Comparison of ENCODE assay signal across 13 cellular contexts in the genomic region with DNA sequence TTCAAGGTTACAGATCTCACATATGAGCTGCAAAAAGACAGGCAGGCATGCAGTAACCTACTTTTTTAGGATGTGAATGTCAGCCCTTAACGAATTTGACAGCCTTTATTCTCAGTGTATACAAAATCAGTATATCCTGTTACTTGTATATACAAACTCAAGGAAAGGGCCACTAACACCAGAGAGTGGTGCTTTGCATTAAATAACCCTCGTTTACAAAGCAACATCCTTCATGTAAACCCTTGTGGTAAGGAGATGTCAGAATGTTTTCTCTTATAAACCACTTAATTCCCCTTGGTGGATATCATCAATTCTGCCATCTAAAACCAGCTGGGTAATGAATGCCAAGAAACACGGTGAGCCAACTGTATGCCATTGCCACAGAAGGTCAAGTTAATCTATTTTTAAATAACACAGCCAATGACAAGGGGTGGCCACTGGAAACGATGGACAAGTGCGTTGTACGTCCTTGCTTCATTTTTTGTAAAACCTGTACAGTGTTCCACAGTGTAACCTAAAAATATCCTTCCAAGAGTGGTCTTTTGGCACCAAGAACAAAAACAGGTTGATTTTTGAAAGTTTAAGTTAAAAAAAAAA. TPM values are rescaled to one million over a fixed set of nuclear protein-coding genes. Genes with fewer than 3 reads are reported as not detected.
DNase-seq lines count a peak whose midpoint lies in the region; ATAC-seq and TF ChIP-seq lines count a peak whose summit lies in the region.
"Had no signal": no experiment of that assay in that cellular context is flagged by ENCODE, and none has a peak within 500 bp of the region (broad histone marks: within the 10 kb centered on the region; RNA-seq: fewer than 3 reads in every experiment).

No MANE protein-coding gene starts in this region.

- H3K36me3 ChIP-seq in right atrium auricular region (no peaks in the 10 kb centered on the region), heart left ventricle (no peaks in the 10 kb centered on the region), mesenchymal stem cell (ENCODE audit: control insufficient read depth in 1 of 2, insufficient read depth in 2 of 2, low read depth in 1 of 2, low read length in 2 of 2) (no peaks in the 10 kb centered on the region)

- H3K4me1 ChIP-seq in right atrium auricular region = peaks cover 0 to 28% of the 10 kb centered on the region in 2 donors
- H3K4me1 ChIP-seq in heart left ventricle = peaks cover 0 to 55% (median 30%) of the 10 kb centered on the region in 12 donors
- peaks cover 9% of the 10 kb centered on the region for H3K4me1 ChIP-seq in mesenchymal stem cell (ENCODE audit: control insufficient read depth, insufficient read depth, low read depth, low read length)

- no peaks in the 10 kb centered on the region for H3K27me3 ChIP-seq in right atrium auricular region
- no peaks in the 10 kb centered on the region for H3K27me3 ChIP-seq in heart left ventricle
- H3K27me3 ChIP-seq in mesenchymal stem cell (ENCODE audit: control insufficient read depth in 1 of 2, insufficient read depth in 1 of 2, low read length in 2 of 2) = no peaks in the 10 kb centered on the region

- no peak overlapping the region for H3K4me3 Mint-ChIP-seq in activated CD4-positive, alpha-beta memory T cell treated with anti-CD3 and anti-CD28 coated beads, Interleukin-2, amount 10 ng/mL, durations not matched to agents 7 days and 5 days
- H3K4me3 Mint-ChIP-seq: CD8-positive, alpha-beta memory T cell had no signal

- intact Hi-C loops in Right ventricle myocardium inferior (cut with DNase I) = no loop called here
- intact Hi-C loops in heart left ventricle (cut with DNase I) = loop anchor here in 4 of 10 donors (10.0 kb wide), 4 partner anchors 66 to 246 kb away; no protein-coding TSS in a partner anchor

- H3K4me1 Mint-ChIP-seq in activated CD4-positive, alpha-beta memory T cell treated with anti-CD3 and anti-CD28 coated beads, Interleukin-2, amount 10 ng/mL, durations not matched to agents 7 days and 5 days = peaks cover 6% of the 10 kb centered on the region
- H3K4me1 Mint-ChIP-seq: CD8-positive, alpha-beta memory T cell had no signal

- no peak overlapping the region for H4K91ac ChIP-seq in mesenchymal stem cell (ENCODE audit: low read length)

- CTCF ChIA-PET in activated CD4-positive, alpha-beta memory T cell treated with anti-CD3 and anti-CD28 coated beads, Interleukin-2, amount 10 ng/mL, durations not matched to agents 7 days and 5 days (lab: Charles Lee) = no interaction called here

- no peak for TF ChIP-seq POLR2A in heart left ventricle (IDR thresholded peaks at IDR 0.05)

- WGBS in heart left ventricle, 4 donors = 48 to 61% (median 52%) methylated on average over 6 of the region's 6 CpGs
- 47% methylated on average over 6 of the region's 6 CpGs for WGBS in mesenchymal stem cell

- ATAC-seq in Right ventricle myocardium inferior (peak; percentile 35), heart left ventricle (peak; percentile 35 to 70 (median 50))

- no peak overlapping the region for H3K18ac ChIP-seq in mesenchymal stem cell (ENCODE audit: low read depth in 1 of 2, low read length in 2 of 2)

- TF ChIP-seq CTCF in right atrium auricular region (IDR thresholded peaks at IDR 0.05) (no peak), heart left ventricle (IDR thresholded peaks at IDR 0.05) (no peak), foreskin fibroblast (IDR thresholded peaks at IDR 0.05; ENCODE audit: low read depth, low read length) (no peak)

- H4K8ac ChIP-seq in mesenchymal stem cell (ENCODE audit: low read length) = no peak overlapping the region

- H2BK12ac ChIP-seq in mesenchymal stem cell (ENCODE audit: low read length in 2 of 2) = no peak overlapping the region

- no peak overlapping the region for H2BK5ac ChIP-seq in mesenchymal stem cell (ENCODE audit: low read depth, low read length, poor library complexity, severe bottlenecking)

- no peaks in the 10 kb centered on the region for H3K36me3 Mint-ChIP-seq in activated CD4-positive, alpha-beta memory T cell treated with anti-CD3 and anti-CD28 coated beads, Interleukin-2, amount 10 ng/mL, durations not matched to agents 7 days and 5 days (ENCODE audit: low read depth)

- no peak overlapping the region for H3K9ac ChIP-seq in mesenchymal stem cell (ENCODE audit: low read length)

- peaks cover 12% of the 10 kb centered on the region for H3K27me3 Mint-ChIP-seq in activated CD4-positive, alpha-beta memory T cell treated with anti-CD3 and anti-CD28 coated beads, Interleukin-2, amount 10 ng/mL, durations not matched to agents 7 days and 5 days

- H3K9me3 ChIP-seq in right atrium auricular region = no peaks in the 10 kb centered on the region
- H3K9me3 ChIP-seq in heart left ventricle = no peaks in the 10 kb centered on the region
- H3K9me3 ChIP-seq in mesenchymal stem cell (ENCODE audit: control insufficient read depth, low read length) = no peaks in the 10 kb centered on the region
- H3K9me3 ChIP-seq: Caco-2 had no signal

- no peak for DNase-seq in Right ventricle myocardium inferior (ENCODE audit: missing footprints)
- no peak for DNase-seq in right atrium auricular region (ENCODE audit: low spot score)
- no peak for DNase-seq in heart left ventricle
- DNase-seq in mesenchymal stem cell = peak; percentile 30
- DNase-seq in HPDE6-E6E7 (ENCODE audit: extremely low spot score) = no peak
- DNase-seq in HCEC 1CT = no peak
- DNase-seq in activated CD4-positive, alpha-beta memory T cell treated with anti-CD3 and anti-CD28 coated beads, Interleukin-2, amount 10 ng/mL, durations not matched to agents 7 days and 5 days = no peak
- DNase-seq in foreskin fibroblast = no peak
- DNase-seq: Caco-2; CD8-positive, alpha-beta memory T cell; DMS53; GF-D8 had no signal

- no peak overlapping the region for H3K27ac Mint-ChIP-seq in activated CD4-positive, alpha-beta memory T cell treated with anti-CD3 and anti-CD28 coated beads, Interleukin-2, amount 10 ng/mL, durations not matched to agents 7 days and 5 days
- H3K27ac Mint-ChIP-seq: CD8-positive, alpha-beta memory T cell had no signal

- H2AK5ac ChIP-seq in mesenchymal stem cell (ENCODE audit: low read length, severe bottlenecking) = no peak overlapping the region

- H2BK15ac ChIP-seq in mesenchymal stem cell (ENCODE audit: low read depth, poor library complexity, severe bottlenecking) = no peak overlapping the region

- peak overlapping the region in 1 of 2 donors; percentile 60 for H3K27ac ChIP-seq in right atrium auricular region
- H3K27ac ChIP-seq in heart left ventricle = peak overlapping the region in 10 of 12 donors; percentile 11 to 65 (median 49)
- no peak overlapping the region for H3K27ac ChIP-seq in mesenchymal stem cell (ENCODE audit: low read length, poor library complexity, severe bottlenecking)
- H3K27ac ChIP-seq: 22Rv1 had no signal

- H3K4me2 ChIP-seq in mesenchymal stem cell (ENCODE audit: low read length, poor library complexity, severe bottlenecking) = no peak overlapping the region

- no peak overlapping the region for H2BK120ac ChIP-seq in mesenchymal stem cell (ENCODE audit: low read depth, low read length)

- no peaks in the 10 kb centered on the region for H3K9me3 Mint-ChIP-seq in activated CD4-positive, alpha-beta memory T cell treated with anti-CD3 and anti-CD28 coated beads, Interleukin-2, amount 10 ng/mL, durations not matched to agents 7 days and 5 days

- H3K14ac ChIP-seq in mesenchymal stem cell (ENCODE audit: low read length in 2 of 2) = no peak overlapping the region

- no peak overlapping the region for H2AFZ ChIP-seq in mesenchymal stem cell (ENCODE audit: low read depth, low read length)

- H3K4me3 ChIP-seq in right atrium auricular region (no peak overlapping the region), heart left ventricle (no peak overlapping the region), mesenchymal stem cell (ENCODE audit: insufficient read depth in 1 of 2, low read depth in 1 of 2, low read length in 2 of 2) (no peak overlapping the region), foreskin fibroblast (ENCODE audit: low read depth in 1 of 2, low read length in 2 of 2) (no peak overlapping the region)

- H3K23ac ChIP-seq in mesenchymal stem cell (ENCODE audit: low read length in 2 of 2) = no peak overlapping the region

- H3K4ac ChIP-seq in mesenchymal stem cell (ENCODE audit: low read depth in 1 of 2, low read length in 2 of 2) = no peak overlapping the region

- H3K79me1 ChIP-seq in mesenchymal stem cell (replicated peaks; ENCODE audit: low read length, poor library complexity, severe bottlenecking) = peaks cover 31% of the 10 kb centered on the region

- POLR2A ChIA-PET in activated CD4-positive, alpha-beta memory T cell treated with anti-CD3 and anti-CD28 coated beads, Interleukin-2, amount 10 ng/mL, durations not matched to agents 7 days and 5 days (lab: Charles Lee) = no interaction called here

RNA-seq across cellular contexts. Expression of gene MAGI1, which starts 7.5 kb away (rescaled TPM):
- total RNA-seq in Right ventricle myocardium inferior (33.1 TPM), right atrium auricular region (10 to 100 TPM; 28.5 to 34.8 TPM), heart left ventricle (10 to 100 TPM; 27.1 to 52.1 (median 35.9) TPM)
- 10 to 100 TPM; 18.5 to 19.5 TPM for polyA plus RNA-seq in heart left ventricle
- polyA plus RNA-seq in mesenchymal stem cell (2013, experiment 1 of 2) = 5.9 TPM
- 5.6 TPM for polyA plus RNA-seq in mesenchymal stem cell (2013, experiment 2 of 2)
- under 1 TPM; 0.18 to 0.25 TPM for total RNA-seq in activated CD4-positive, alpha-beta memory T cell treated with anti-CD3 and anti-CD28 coated beads, Interleukin-2, amount 10 ng/mL, durations not matched to agents 7 days and 5 days
- polyA plus RNA-seq: CD8-positive, alpha-beta memory T cell had no signal

Comparison
In these comparisons a context has a peak if more than half of its experiments do, and no peak if none do; other contexts are left out.
1. RNA of gene MAGI1, which starts 7.5 kb away (total RNA-seq): 27.1 to 52.1 TPM in heart left ventricle, 28.5 to 34.8 TPM in right atrium auricular region and 33.1 TPM in Right ventricle myocardium inferior (single experiment); 0.18 to 0.25 TPM in activated CD4-positive, alpha-beta memory T cell treated with anti-CD3 and anti-CD28 coated beads, Interleukin-2, amount 10 ng/mL, durations not matched to agents 7 days and 5 days; every median in the first group is over 10 times any median in the second.